ENCODE assay signal across 1 cellular context in the genomic region with DNA sequence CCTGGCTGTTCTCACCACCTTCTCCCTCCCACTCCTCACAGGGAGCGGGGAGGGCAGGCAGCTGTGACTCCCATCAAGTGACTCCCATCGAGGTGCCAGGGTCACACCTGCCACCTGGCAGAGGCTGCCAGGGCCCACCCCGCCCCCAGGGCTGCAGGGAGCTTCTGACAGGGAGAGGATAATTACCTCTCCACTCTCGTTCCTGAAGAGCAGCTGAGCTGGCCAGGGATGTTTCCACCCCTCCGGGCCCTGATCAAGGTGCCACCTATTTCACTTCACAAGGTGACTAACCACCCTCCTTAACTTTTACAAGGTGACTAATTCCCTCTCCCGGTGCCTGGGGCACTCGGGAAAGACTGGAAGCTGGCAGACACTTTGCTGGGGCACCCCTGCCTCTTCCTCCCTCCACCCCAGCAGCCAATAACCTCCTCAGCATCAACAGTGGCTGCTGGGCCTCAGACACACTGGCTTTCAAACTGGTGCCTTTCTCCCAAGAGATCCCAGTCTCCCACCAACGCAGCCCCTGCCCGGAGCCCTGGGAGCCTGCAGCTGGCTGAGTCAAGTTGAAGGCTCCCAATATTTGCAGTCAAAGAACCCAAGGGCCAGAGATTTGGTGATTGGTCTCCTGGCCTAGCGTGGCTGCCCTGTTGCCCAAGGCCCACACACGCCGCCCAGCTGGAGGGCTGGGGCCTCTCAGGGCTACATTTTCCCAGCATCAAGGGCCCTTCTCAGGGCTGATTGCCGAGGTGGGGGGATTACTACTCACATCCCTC.
TF ChIP-seq lines count a peak whose summit lies in the region.

No MANE protein-coding gene starts in this region.

TF ChIP-seq in HEK293, 187 proteins besides CTCF, POLR2A, EP300 and RAD21 (continued from another document):
- TF ChIP-seq, protein P1, sequence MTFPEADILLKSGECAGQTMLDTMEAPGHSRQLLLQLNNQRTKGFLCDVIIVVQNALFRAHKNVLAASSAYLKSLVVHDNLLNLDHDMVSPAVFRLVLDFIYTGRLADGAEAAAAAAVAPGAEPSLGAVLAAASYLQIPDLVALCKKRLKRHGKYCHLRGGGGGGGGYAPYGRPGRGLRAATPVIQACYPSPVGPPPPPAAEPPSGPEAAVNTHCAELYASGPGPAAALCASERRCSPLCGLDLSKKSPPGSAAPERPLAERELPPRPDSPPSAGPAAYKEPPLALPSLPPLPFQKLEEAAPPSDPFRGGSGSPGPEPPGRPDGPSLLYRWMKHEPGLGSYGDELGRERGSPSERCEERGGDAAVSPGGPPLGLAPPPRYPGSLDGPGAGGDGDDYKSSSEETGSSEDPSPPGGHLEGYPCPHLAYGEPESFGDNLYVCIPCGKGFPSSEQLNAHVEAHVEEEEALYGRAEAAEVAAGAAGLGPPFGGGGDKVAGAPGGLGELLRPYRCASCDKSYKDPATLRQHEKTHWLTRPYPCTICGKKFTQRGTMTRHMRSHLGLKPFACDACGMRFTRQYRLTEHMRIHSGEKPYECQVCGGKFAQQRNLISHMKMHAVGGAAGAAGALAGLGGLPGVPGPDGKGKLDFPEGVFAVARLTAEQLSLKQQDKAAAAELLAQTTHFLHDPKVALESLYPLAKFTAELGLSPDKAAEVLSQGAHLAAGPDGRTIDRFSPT (tag by site-specific recombination; IDR thresholded peaks at IDR 0.05) = no peak
TF ChIP-seq in HEK293: peak in this region for 2.
